ENCODE assay signal across 10 cellular contexts in the genomic region with DNA sequence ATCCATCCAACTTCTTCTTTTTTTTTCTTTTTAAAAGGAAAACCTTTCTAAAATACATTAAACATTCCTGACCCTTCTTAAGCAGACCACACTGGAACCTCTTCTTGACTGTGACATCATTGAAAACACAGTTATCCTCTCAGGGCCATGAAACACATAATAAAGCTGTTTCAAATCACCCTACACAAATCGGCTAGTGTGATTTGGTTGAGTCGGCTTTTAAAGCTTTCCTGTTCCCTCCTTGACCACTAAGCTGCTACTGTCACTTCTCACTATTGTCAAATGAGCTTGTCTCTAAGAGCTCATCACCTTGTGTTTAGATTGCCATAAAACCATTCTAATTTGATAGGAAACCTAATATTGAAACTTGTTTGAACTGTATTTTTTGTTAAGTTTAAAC. TPM values are rescaled to one million over a fixed set of nuclear protein-coding genes. Genes with fewer than 3 reads are reported as not detected.
DNase-seq lines count a peak whose midpoint lies in the region; ATAC-seq and TF ChIP-seq lines count a peak whose summit lies in the region.
"Had no signal": no experiment of that assay in that cellular context is flagged by ENCODE, and none has a peak within 500 bp of the region (broad histone marks: within the 10 kb centered on the region; RNA-seq: fewer than 3 reads in every experiment).

No MANE protein-coding gene starts in this region.

- H3K4me3 ChIP-seq in Karpas-422 (ENCODE audit: low read length) = no peak overlapping the region
- H3K4me3 ChIP-seq: cardiac muscle cell had no signal

- peaks cover 14% of the 10 kb centered on the region; the same call in 1 of the 2 replicates for H3K36me3 ChIP-seq in Karpas-422 (ENCODE audit: insufficient read depth, low read length)
- H3K36me3 ChIP-seq: cardiac muscle cell had no signal

- H2AFZ ChIP-seq in Karpas-422 (ENCODE audit: low read length) = no peak overlapping the region

- peaks cover 79% of the 10 kb centered on the region for H3K4me1 ChIP-seq in Karpas-422 (ENCODE audit: low read length)

- no peak overlapping the region for H3K4me3 Mint-ChIP-seq in activated CD8-positive, alpha-beta T cell treated with anti-CD3 and anti-CD28 coated beads for 36 hours
- no peak overlapping the region for H3K4me3 Mint-ChIP-seq in activated CD8-positive, alpha-beta T cell treated with anti-CD3 and anti-CD28 coated beads, Interleukin-2, amount 10 ng/mL, durations not matched to agents 7 days and 5 days
- H3K4me3 Mint-ChIP-seq in activated B cell treated with CpG ODN at 0.5 μM for 24 hours = peak overlapping the region; percentile 45

- no peaks in the 10 kb centered on the region for H3K27me3 Mint-ChIP-seq in activated CD8-positive, alpha-beta T cell treated with anti-CD3 and anti-CD28 coated beads for 36 hours
- no peaks in the 10 kb centered on the region for H3K27me3 Mint-ChIP-seq in activated CD8-positive, alpha-beta T cell treated with anti-CD3 and anti-CD28 coated beads, Interleukin-2, amount 10 ng/mL, durations not matched to agents 7 days and 5 days (ENCODE audit: low read depth)
- no peaks in the 10 kb centered on the region for H3K27me3 Mint-ChIP-seq in activated B cell treated with CpG ODN at 0.5 μM for 24 hours

- no peak overlapping the region for H3K9ac ChIP-seq in Karpas-422 (ENCODE audit: low read length)

- peaks cover 100% of the 10 kb centered on the region for H3K79me2 ChIP-seq in Karpas-422 (ENCODE audit: low read length)

- peaks cover 30% of the 10 kb centered on the region for H3K36me3 Mint-ChIP-seq in activated CD8-positive, alpha-beta T cell treated with anti-CD3 and anti-CD28 coated beads for 36 hours (ENCODE audit: low read depth)
- peaks cover 34% of the 10 kb centered on the region for H3K36me3 Mint-ChIP-seq in activated CD8-positive, alpha-beta T cell treated with anti-CD3 and anti-CD28 coated beads, Interleukin-2, amount 10 ng/mL, durations not matched to agents 7 days and 5 days (ENCODE audit: low read depth)
- H3K36me3 Mint-ChIP-seq in activated B cell treated with CpG ODN at 0.5 μM for 24 hours (ENCODE audit: low read depth) = peaks cover 37% of the 10 kb centered on the region

- H4K20me1 ChIP-seq in Karpas-422 (ENCODE audit: insufficient read depth, low read depth, low read length) = no peaks in the 10 kb centered on the region

- H3K27ac ChIP-seq in Karpas-422 (ENCODE audit: low read length) = 0 out of 2 replicates have a peak overlapping the region, but pooled peaks have one; percentile 3
- H3K27ac ChIP-seq: cardiac muscle cell had no signal

- no peaks in the 10 kb centered on the region for H3K9me2 ChIP-seq in Karpas-422 (replicated peaks; ENCODE audit: insufficient read depth, low read length)

- CTCF ChIA-PET in activated CD8-positive, alpha-beta T cell treated with anti-CD3 and anti-CD28 coated beads for 36 hours (lab: Charles Lee) = interaction anchor here (0.9 to 3.3 kb wide), 13 partner anchors 9 to 71 kb away, joined by 3 to 21 read pairs (median 3); no protein-coding TSS in a partner anchor
- CTCF ChIA-PET in activated CD8-positive, alpha-beta T cell treated with anti-CD3 and anti-CD28 coated beads, Interleukin-2, amount 10 ng/mL, durations not matched to agents 7 days and 5 days (lab: Charles Lee) = interaction anchor here (0.7 to 2.5 kb wide), 8 partner anchors 10 to 78 kb away, joined by 3 to 9 read pairs (median 4); no protein-coding TSS in a partner anchor
- CTCF ChIA-PET in activated B cell treated with CpG ODN at 0.5 μM for 24 hours (lab: Charles Lee) = interaction anchor here (0.7 to 1.8 kb wide), 5 partner anchors 14 to 68 kb away, joined by 3 to 14 read pairs (median 4); no protein-coding TSS in a partner anchor

- TF ChIP-seq CTCF in activated CD8-positive, alpha-beta T cell treated with anti-CD3 and anti-CD28 coated beads for 36 hours (IDR thresholded peaks at IDR 0.05) = no peak
- TF ChIP-seq CTCF in activated B cell treated with CpG ODN at 0.5 μM for 24 hours (IDR thresholded peaks at IDR 0.05) = no peak

- no peaks in the 10 kb centered on the region for H3K9me3 ChIP-seq in Karpas-422 (ENCODE audit: low read length)

- H3K4me1 Mint-ChIP-seq in activated CD8-positive, alpha-beta T cell treated with anti-CD3 and anti-CD28 coated beads for 36 hours (ENCODE audit: low read depth) = peaks cover 69% of the 10 kb centered on the region
- H3K4me1 Mint-ChIP-seq in activated CD8-positive, alpha-beta T cell treated with anti-CD3 and anti-CD28 coated beads, Interleukin-2, amount 10 ng/mL, durations not matched to agents 7 days and 5 days (ENCODE audit: low read depth) = peaks cover 74% of the 10 kb centered on the region
- H3K4me1 Mint-ChIP-seq in activated B cell treated with CpG ODN at 0.5 μM for 24 hours = peaks cover 89% of the 10 kb centered on the region

- intact Hi-C loops in activated CD8-positive, alpha-beta T cell treated with anti-CD3 and anti-CD28 coated beads for 36 hours (cut with micrococcal nuclease) = no loop called here
- intact Hi-C loops in activated B cell treated with CpG ODN at 0.5 μM for 24 hours (cut with micrococcal nuclease) = no loop called here
- intact Hi-C loops in Right ventricle myocardium superior (cut with DNase I) = no loop called here

- H3K4me2 ChIP-seq in Karpas-422 (ENCODE audit: low read depth, low read length, poor library complexity, severe bottlenecking) = peak overlapping the region; percentile 72

- ATAC-seq in activated CD8-positive, alpha-beta T cell treated with anti-CD3 and anti-CD28 coated beads for 36 hours = peak; percentile 29
- no peak for ATAC-seq in activated CD8-positive, alpha-beta T cell treated with anti-CD3 and anti-CD28 coated beads, Interleukin-2, amount 10 ng/mL, durations not matched to agents 7 days and 5 days
- ATAC-seq in activated B cell treated with CpG ODN at 0.5 μM for 24 hours (ENCODE audit: low read depth) = no peak
- no peak for ATAC-seq in Right ventricle myocardium superior (ENCODE audit: poor library complexity)
- no peak for ATAC-seq in GM19463 (IDR thresholded peaks at IDR 0.05; ENCODE audit: unreplicated experiment)

- H3K9me3 Mint-ChIP-seq in activated CD8-positive, alpha-beta T cell treated with anti-CD3 and anti-CD28 coated beads for 36 hours = no peaks in the 10 kb centered on the region
- H3K9me3 Mint-ChIP-seq in activated CD8-positive, alpha-beta T cell treated with anti-CD3 and anti-CD28 coated beads, Interleukin-2, amount 10 ng/mL, durations not matched to agents 7 days and 5 days (ENCODE audit: insufficient read depth) = no peaks in the 10 kb centered on the region
- H3K9me3 Mint-ChIP-seq in activated B cell treated with CpG ODN at 0.5 μM for 24 hours = no peaks in the 10 kb centered on the region

- no peak for DNase-seq in activated CD8-positive, alpha-beta T cell treated with anti-CD3 and anti-CD28 coated beads for 36 hours
- DNase-seq in activated CD8-positive, alpha-beta T cell treated with anti-CD3 and anti-CD28 coated beads, Interleukin-2, amount 10 ng/mL, durations not matched to agents 7 days and 5 days = no peak
- DNase-seq in Karpas-422 (peak; percentile 52), activated B cell treated with CpG ODN at 0.5 μM for 24 hours (no peak), pons (ENCODE audit: low spot score) (peak; percentile 26), Right ventricle myocardium superior (no peak)
- no peak for DNase-seq in stimulated activated CD4-positive, alpha-beta T cell treated with anti-CD3 and anti-CD28 coated beads, Interleukin-12 subunit alpha, Interleukin-12 subunit beta, amount 100 ng/mL, for 4 hours
- DNase-seq: activated CD4-positive, alpha-beta T cell treated with anti-CD3 and anti-CD28 coated beads, Interleukin-2, amount 50 U/mL, for 1 hour had no signal

- H3K27ac Mint-ChIP-seq in activated CD8-positive, alpha-beta T cell treated with anti-CD3 and anti-CD28 coated beads for 36 hours = peak overlapping the region; percentile 62
- no peak overlapping the region for H3K27ac Mint-ChIP-seq in activated CD8-positive, alpha-beta T cell treated with anti-CD3 and anti-CD28 coated beads, Interleukin-2, amount 10 ng/mL, durations not matched to agents 7 days and 5 days
- peak overlapping the region; percentile 59 for H3K27ac Mint-ChIP-seq in activated B cell treated with CpG ODN at 0.5 μM for 24 hours

- POLR2A ChIA-PET in activated CD8-positive, alpha-beta T cell treated with anti-CD3 and anti-CD28 coated beads for 36 hours (lab: Charles Lee) = interaction anchor here (0.7 to 2.0 kb wide), 3 partner anchors 9 to 33 kb away, joined by 3 to 4 read pairs (median 3); no protein-coding TSS in a partner anchor
- POLR2A ChIA-PET in activated CD8-positive, alpha-beta T cell treated with anti-CD3 and anti-CD28 coated beads, Interleukin-2, amount 10 ng/mL, durations not matched to agents 7 days and 5 days (lab: Charles Lee) = no interaction called here
- POLR2A ChIA-PET in activated B cell treated with CpG ODN at 0.5 μM for 24 hours (lab: Charles Lee) = interaction anchor here (1.4 to 2.0 kb wide), 3 partner anchors 12 to 68 kb away, joined by 3 to 12 read pairs (median 5); no protein-coding TSS in a partner anchor

- no peaks in the 10 kb centered on the region for H3K27me3 ChIP-seq in Karpas-422 (ENCODE audit: low read length)
- H3K27me3 ChIP-seq: cardiac muscle cell had no signal

RNA-seq across cellular contexts. Expression of gene USP24, which starts 5.9 kb away (rescaled TPM):
- 10 to 100 TPM; 39.4 to 47.0 TPM for total RNA-seq in activated CD8-positive, alpha-beta T cell treated with anti-CD3 and anti-CD28 coated beads for 36 hours
- 10 to 100 TPM; 36.7 to 44.1 TPM for total RNA-seq in activated CD8-positive, alpha-beta T cell treated with anti-CD3 and anti-CD28 coated beads, Interleukin-2, amount 10 ng/mL, durations not matched to agents 7 days and 5 days
- 53.9 and 89.8 TPM in 2 replicates for total RNA-seq in Karpas-422 (2014; rRNA removed; shearing (Covaris generic); ENCODE audit: low replicate concordance)
- 91.4 and 93.2 TPM in 2 replicates for total RNA-seq in activated B cell treated with CpG ODN at 0.5 μM for 24 hours
- 32.9 TPM for total RNA-seq in Right ventricle myocardium superior

Comparison
In these comparisons a context has a peak if more than half of its experiments do, and no peak if none do; other contexts are left out.
1. DNase-seq: peak in Karpas-422 (single experiment) and pons (single experiment); none in activated CD8-positive, alpha-beta T cell treated with anti-CD3 and anti-CD28 coated beads for 36 hours (single experiment), activated CD8-positive, alpha-beta T cell treated with anti-CD3 and anti-CD28 coated beads, Interleukin-2, amount 10 ng/mL, durations not matched to agents 7 days and 5 days (single experiment), activated B cell treated with CpG ODN at 0.5 μM for 24 hours (single experiment), stimulated activated CD4-positive, alpha-beta T cell treated with anti-CD3 and anti-CD28 coated beads, Interleukin-12 subunit alpha, Interleukin-12 subunit beta, amount 100 ng/mL, for 4 hours (single experiment) and Right ventricle myocardium superior (single experiment).